12 cellular contexts compared by ENCODE assay signal in genomic region chr2:161088658-161089350, GRCh38.
DNase-seq lines count a peak whose midpoint lies in the region; ATAC-seq and TF ChIP-seq lines count a peak whose summit lies in the region.
"Had no signal": no experiment of that assay in that cellular context is flagged by ENCODE, and none has a peak within 500 bp of the region (broad histone marks: within the 10 kb centered on the region; RNA-seq: fewer than 3 reads in every experiment).

No MANE protein-coding gene starts in this region.

- no peak overlapping the region for H3K4me3 Mint-ChIP-seq in immature natural killer cell
- no peak overlapping the region for H3K4me3 Mint-ChIP-seq in T-helper 2 cell treated with Interferon-gamma antibody and Interleukin-4, amounts not matched to agents 5 μg/mL and 100 μg/mL, for 36 hours
- H3K4me3 Mint-ChIP-seq: endodermal cell; naive thymus-derived CD8-positive, alpha-beta T cell had no signal

- no peaks in the 10 kb centered on the region for H3K27me3 ChIP-seq in KMS-11 (ENCODE audit: insufficient read depth, low read depth)
- H3K27me3 ChIP-seq: adrenal gland, BLaER1 had no signal

- H3K4me3 ChIP-seq in GM12865 (ENCODE audit: low read depth, low read length) = peak overlapping the region; percentile 14
- no peak overlapping the region for H3K4me3 ChIP-seq in KMS-11 (IDR thresholded peaks at IDR 0.05; ENCODE audit: insufficient read depth, low read depth, low read length)
- H3K4me3 ChIP-seq: adrenal gland, BLaER1 had no signal

- peaks cover 0 to 4% (median 0%) of the 10 kb centered on the region in 6 donors for H3K9me3 Mint-ChIP-seq in immature natural killer cell
- H3K9me3 Mint-ChIP-seq in T-helper 2 cell treated with Interferon-gamma antibody and Interleukin-4, amounts not matched to agents 5 μg/mL and 100 μg/mL, for 36 hours = peaks cover 11% of the 10 kb centered on the region
- H3K9me3 Mint-ChIP-seq: naive thymus-derived CD8-positive, alpha-beta T cell had no signal

- no peaks in the 10 kb centered on the region for H3K36me3 ChIP-seq in KMS-11 (ENCODE audit: insufficient read depth)
- H3K36me3 ChIP-seq: adrenal gland, BLaER1 had no signal

- no peak overlapping the region for H3K27ac Mint-ChIP-seq in immature natural killer cell
- H3K27ac Mint-ChIP-seq in T-helper 2 cell treated with Interferon-gamma antibody and Interleukin-4, amounts not matched to agents 5 μg/mL and 100 μg/mL, for 36 hours = no peak overlapping the region
- H3K27ac Mint-ChIP-seq: endodermal cell had no signal

- H4K20me1 ChIP-seq in KMS-11 (ENCODE audit: insufficient read depth) = no peaks in the 10 kb centered on the region
- H4K20me1 ChIP-seq: BLaER1 had no signal

- H3K79me2 ChIP-seq in KMS-11 (ENCODE audit: insufficient read depth, low read depth) = no peaks in the 10 kb centered on the region

- H3K36me3 Mint-ChIP-seq in immature natural killer cell = no peaks in the 10 kb centered on the region
- H3K36me3 Mint-ChIP-seq in T-helper 2 cell treated with Interferon-gamma antibody and Interleukin-4, amounts not matched to agents 5 μg/mL and 100 μg/mL, for 36 hours (ENCODE audit: low read depth) = peaks cover 8% of the 10 kb centered on the region
- H3K36me3 Mint-ChIP-seq: naive thymus-derived CD8-positive, alpha-beta T cell had no signal

- peak; percentile 84 for ATAC-seq in GM19397 (IDR thresholded peaks at IDR 0.05; ENCODE audit: unreplicated experiment)
- peak; percentile 92 for ATAC-seq in HG02885 (IDR thresholded peaks at IDR 0.05; ENCODE audit: poor library complexity, unreplicated experiment)
- ATAC-seq in omental fat pad (ENCODE audit: low FRiP score) = no peak
- ATAC-seq: naive thymus-derived CD8-positive, alpha-beta T cell had no signal

- peak overlapping the region; percentile 26; the same call in 1 of the 2 replicates for H3K27ac ChIP-seq in KMS-11
- H3K27ac ChIP-seq: adrenal gland, BLaER1 had no signal

- peaks cover 6 to 15% of the 10 kb centered on the region in 2 donors for H3K4me1 Mint-ChIP-seq in immature natural killer cell
- peaks cover 41% of the 10 kb centered on the region for H3K4me1 Mint-ChIP-seq in T-helper 2 cell treated with Interferon-gamma antibody and Interleukin-4, amounts not matched to agents 5 μg/mL and 100 μg/mL, for 36 hours (ENCODE audit: low read depth)
- H3K4me1 Mint-ChIP-seq: endodermal cell had no signal

- peaks cover 4 to 13% (median 6%) of the 10 kb centered on the region in 3 donors for H3K27me3 Mint-ChIP-seq in immature natural killer cell (ENCODE audit: low read depth in 3 of 3)
- no peaks in the 10 kb centered on the region for H3K27me3 Mint-ChIP-seq in T-helper 2 cell treated with Interferon-gamma antibody and Interleukin-4, amounts not matched to agents 5 μg/mL and 100 μg/mL, for 36 hours (ENCODE audit: low read depth)
- H3K27me3 Mint-ChIP-seq: naive thymus-derived CD8-positive, alpha-beta T cell had no signal

- TF ChIP-seq CTCF in GM12865 (IDR thresholded peaks at IDR 0.05; ENCODE audit: insufficient read depth, low read depth, low read length, missing control alignments) (no peak), KMS-11 (conservative IDR thresholded peaks at IDR 0.05; ENCODE audit: low read depth, low read length) (no peak), omental fat pad (IDR thresholded peaks at IDR 0.05) (no peak)

- H3K9ac ChIP-seq in KMS-11 = no peak overlapping the region
- H3K9ac ChIP-seq: BLaER1 had no signal

- H3K4me2 ChIP-seq in KMS-11 = peak overlapping the region; percentile 65
- H3K4me2 ChIP-seq: BLaER1 had no signal

- peaks cover 29% of the 10 kb centered on the region for H3K4me1 ChIP-seq in KMS-11 (ENCODE audit: low read depth, poor library complexity, severe bottlenecking)
- H3K4me1 ChIP-seq: adrenal gland had no signal

- peak; percentile 91 for DNase-seq in GM12865 (ENCODE audit: low read depth)
- DNase-seq in DMS53 treated with DMSO at 0.1 percent for 48 hours (lab: John Stamatoyannopoulos, UW; ENCODE audit: unreplicated experiment) = no peak
- no peak for DNase-seq in omental fat pad (ENCODE audit: low spot score)
- DNase-seq in immature natural killer cell = no peak
- no peak for DNase-seq in T-helper 2 cell treated with Interferon-gamma antibody and Interleukin-4, amounts not matched to agents 5 μg/mL and 100 μg/mL, for 36 hours (ENCODE audit: low spot score)
- DNase-seq: adrenal gland; endodermal cell; naive thymus-derived CD8-positive, alpha-beta T cell had no signal

- peak overlapping the region; percentile 64 for H2AFZ ChIP-seq in KMS-11 (ENCODE audit: low read depth)
